Comparison of ENCODE assay signal across 1 cellular context in genomic region chr2:132009177-132009873, GRCh38.
TF ChIP-seq lines count a peak whose summit lies in the region.

No MANE protein-coding gene starts in this region.

TF ChIP-seq in HepG2, 621 proteins besides CTCF, POLR2A, EP300 and RAD21 (continued from another document):
- no peak for TF ChIP-seq THAP9 (CRISPR knock-in tag; IDR thresholded peaks at IDR 0.05; ENCODE audit: borderline replicate concordance)
TF ChIP-seq in HepG2: peak in this region for 2.
